15 cellular contexts compared by ENCODE assay signal in genomic region chr10:12201543-12201942, GRCh38. TPM values are rescaled to one million over a fixed set of nuclear protein-coding genes. Genes with fewer than 3 reads are reported as not detected.
DNase-seq lines count a peak whose midpoint lies in the region; ATAC-seq lines count a peak whose summit lies in the region.
"Had no signal": no experiment of that assay in that cellular context is flagged by ENCODE, and none has a peak within 500 bp of the region (broad histone marks: within the 10 kb centered on the region; RNA-seq: fewer than 3 reads in every experiment).

No MANE protein-coding gene starts in this region.

- peak overlapping the region; percentile 52 for H3K27ac Mint-ChIP-seq in activated naive CD4-positive, alpha-beta T cell treated with anti-CD3 and anti-CD28 coated beads, Interleukin-2, amount 50 U/mL, for 24 hours
- peak overlapping the region; percentile 64 for H3K27ac Mint-ChIP-seq in activated CD4-positive, alpha-beta memory T cell treated with anti-CD3 and anti-CD28 coated beads for 36 hours
- H3K27ac Mint-ChIP-seq in stimulated activated naive CD8-positive, alpha-beta T cell treated with anti-CD3 and anti-CD28 coated beads, Interleukin-15, Interleukin-2, amounts not matched to agents 100 ng/mL and 50 ng/mL, for 24 hours, result peak overlapping the region; percentile 78

- H3K27me3 Mint-ChIP-seq in activated naive CD4-positive, alpha-beta T cell treated with anti-CD3 and anti-CD28 coated beads, Interleukin-2, amount 50 U/mL, for 24 hours, result no peaks in the 10 kb centered on the region
- no peaks in the 10 kb centered on the region for H3K27me3 Mint-ChIP-seq in activated CD4-positive, alpha-beta memory T cell treated with anti-CD3 and anti-CD28 coated beads for 36 hours
- no peaks in the 10 kb centered on the region for H3K27me3 Mint-ChIP-seq in stimulated activated naive CD8-positive, alpha-beta T cell treated with anti-CD3 and anti-CD28 coated beads, Interleukin-15, Interleukin-2, amounts not matched to agents 100 ng/mL and 50 ng/mL, for 24 hours

- peaks cover 22% of the 10 kb centered on the region for H3K36me3 Mint-ChIP-seq in activated naive CD4-positive, alpha-beta T cell treated with anti-CD3 and anti-CD28 coated beads, Interleukin-2, amount 50 U/mL, for 24 hours
- H3K36me3 Mint-ChIP-seq in activated CD4-positive, alpha-beta memory T cell treated with anti-CD3 and anti-CD28 coated beads for 36 hours, result peaks cover 32% of the 10 kb centered on the region
- H3K36me3 Mint-ChIP-seq in stimulated activated naive CD8-positive, alpha-beta T cell treated with anti-CD3 and anti-CD28 coated beads, Interleukin-15, Interleukin-2, amounts not matched to agents 100 ng/mL and 50 ng/mL, for 24 hours (ENCODE audit: low read depth), result peaks cover 70% of the 10 kb centered on the region

- H3K9me3 Mint-ChIP-seq in activated naive CD4-positive, alpha-beta T cell treated with anti-CD3 and anti-CD28 coated beads, Interleukin-2, amount 50 U/mL, for 24 hours, result no peaks in the 10 kb centered on the region
- H3K9me3 Mint-ChIP-seq in activated CD4-positive, alpha-beta memory T cell treated with anti-CD3 and anti-CD28 coated beads for 36 hours, result no peaks in the 10 kb centered on the region
- H3K9me3 Mint-ChIP-seq in stimulated activated naive CD8-positive, alpha-beta T cell treated with anti-CD3 and anti-CD28 coated beads, Interleukin-15, Interleukin-2, amounts not matched to agents 100 ng/mL and 50 ng/mL, for 24 hours, result no peaks in the 10 kb centered on the region
- H3K9me3 Mint-ChIP-seq: neural crest cell had no signal

- peak overlapping the region; percentile 45 for H3K4me3 Mint-ChIP-seq in activated naive CD4-positive, alpha-beta T cell treated with anti-CD3 and anti-CD28 coated beads, Interleukin-2, amount 50 U/mL, for 24 hours
- H3K4me3 Mint-ChIP-seq in activated CD4-positive, alpha-beta memory T cell treated with anti-CD3 and anti-CD28 coated beads for 36 hours, result no peak overlapping the region
- peak overlapping the region; percentile 20 for H3K4me3 Mint-ChIP-seq in stimulated activated naive CD8-positive, alpha-beta T cell treated with anti-CD3 and anti-CD28 coated beads, Interleukin-15, Interleukin-2, amounts not matched to agents 100 ng/mL and 50 ng/mL, for 24 hours

- POLR2A ChIA-PET in activated CD4-positive, alpha-beta memory T cell treated with anti-CD3 and anti-CD28 coated beads for 36 hours (lab: Charles Lee), result interaction anchor here (0.6 kb wide), 1 partner anchor 163 kb away, joined by 4 read pairs; no protein-coding TSS in a partner anchor

- DNase-seq in activated naive CD4-positive, alpha-beta T cell treated with anti-CD3 and anti-CD28 coated beads, Interleukin-2, amount 50 U/mL, for 16 hours, result no peak
- DNase-seq in activated CD4-positive, alpha-beta memory T cell treated with anti-CD3 and anti-CD28 coated beads for 36 hours, result peak; percentile 64
- DNase-seq in glomerular visceral epithelial cell (ENCODE audit: extremely low spot score) (peak; percentile 28), NCI-H187 treated with DMSO at 0.1 percent for 48 hours (lab: John Stamatoyannopoulos, UW) (no peak), dermis blood vessel endothelial cell (no peak)
- DNase-seq: activated CD4-positive, CD25-positive, alpha-beta regulatory T cell; activated effector memory CD4-positive, alpha-beta T cell treated with anti-CD3 and anti-CD28 coated beads, Interleukin-2, amount 50 U/mL, for 16 hours; NCI-H2081; NCI-H748 treated with DMSO at 0.1 percent for 48 hours; right cardiac atrium; upper lobe of left lung had no signal

- no peak for ATAC-seq in GM18858 (IDR thresholded peaks at IDR 0.05; ENCODE audit: unreplicated experiment)
- ATAC-seq: right cardiac atrium had no signal

- peaks cover 43% of the 10 kb centered on the region for H3K4me1 Mint-ChIP-seq in activated naive CD4-positive, alpha-beta T cell treated with anti-CD3 and anti-CD28 coated beads, Interleukin-2, amount 50 U/mL, for 24 hours
- peaks cover 47% of the 10 kb centered on the region for H3K4me1 Mint-ChIP-seq in activated CD4-positive, alpha-beta memory T cell treated with anti-CD3 and anti-CD28 coated beads for 36 hours (ENCODE audit: low read depth)
- H3K4me1 Mint-ChIP-seq in stimulated activated naive CD8-positive, alpha-beta T cell treated with anti-CD3 and anti-CD28 coated beads, Interleukin-15, Interleukin-2, amounts not matched to agents 100 ng/mL and 50 ng/mL, for 24 hours (ENCODE audit: low read depth), result peaks cover 61% of the 10 kb centered on the region

- CTCF ChIA-PET in activated CD4-positive, alpha-beta memory T cell treated with anti-CD3 and anti-CD28 coated beads for 36 hours (lab: Charles Lee), result interaction anchor here (0.5 to 1.1 kb wide), 2 partner anchors 13 to 15 kb away, joined by 4 to 5 read pairs; no protein-coding TSS in a partner anchor

- intact Hi-C loops in activated CD4-positive, alpha-beta memory T cell treated with anti-CD3 and anti-CD28 coated beads for 36 hours (cut with micrococcal nuclease), result no loop called here

RNA-seq across cellular contexts. Expression of gene CDC123, which starts 5.6 kb away (rescaled TPM):
- 100 to 1,000 TPM; 134 TPM for total RNA-seq in activated CD4-positive, alpha-beta memory T cell treated with anti-CD3 and anti-CD28 coated beads for 36 hours
- 149 and 233 TPM in 2 replicates for total RNA-seq in dermis blood vessel endothelial cell

RNA-seq across cellular contexts. Expression of gene NUDT5, which starts 5.9 kb away (rescaled TPM):
- total RNA-seq in activated CD4-positive, alpha-beta memory T cell treated with anti-CD3 and anti-CD28 coated beads for 36 hours, result 100 to 1,000 TPM; 115 to 118 TPM
- 86.1 and 90.2 TPM in 2 replicates for total RNA-seq in dermis blood vessel endothelial cell

Comparison
In these comparisons a context has a peak if more than half of its experiments do, and no peak if none do; other contexts are left out.
1. DNase-seq: peak in activated CD4-positive, alpha-beta memory T cell treated with anti-CD3 and anti-CD28 coated beads for 36 hours (single experiment) and glomerular visceral epithelial cell (single experiment); none in activated naive CD4-positive, alpha-beta T cell treated with anti-CD3 and anti-CD28 coated beads, Interleukin-2, amount 50 U/mL, for 16 hours (single experiment), NCI-H187 treated with DMSO at 0.1 percent for 48 hours (single experiment) and dermis blood vessel endothelial cell (single experiment).
2. Peak in every context shown above with its lines, with median percentiles within 50 percentile points of each other: H3K27ac Mint-ChIP-seq.